ENCODE assay signal across 22 cellular contexts in genomic region chr1:221648201-221648600, GRCh38.
"Had no signal": no experiment of that assay in that cellular context is flagged by ENCODE, and none has a peak within 500 bp of the region (broad histone marks: within the 10 kb centered on the region; RNA-seq: fewer than 3 reads in every experiment).

No MANE protein-coding gene starts in this region.

- H3K27me3 ChIP-seq: colonic mucosa, esophagus muscularis mucosa, left lung, neural progenitor cell, sigmoid colon, testis, tibial artery had no signal

- H3K9ac ChIP-seq: neural progenitor cell had no signal

- H3K4me1 ChIP-seq: colonic mucosa, esophagus muscularis mucosa, left lung, neural progenitor cell, prostate gland, sigmoid colon, testis, tibial artery had no signal

- H3K9me3 ChIP-seq: colonic mucosa, esophagus muscularis mucosa, left lung, prostate gland, sigmoid colon, testis, tibial artery had no signal

- DNase-seq: colonic mucosa; effector CD8-positive, alpha-beta T cell; endodermal cell; head of caudate nucleus; kidney; left cardiac atrium; left lung; mesendoderm; midbrain; naive thymus-derived CD4-positive, alpha-beta T cell; right cardiac atrium; sigmoid colon; stimulated activated CD4-positive, alpha-beta T cell treated with anti-CD3 and anti-CD28 coated beads, Interleukin-2, amount 100 ng/mL, for 24 hours; stimulated activated CD4-positive, alpha-beta T cell treated with anti-CD3 and anti-CD28 coated beads, Interleukin-4, amount 100 ng/mL, for 24 hours; stimulated activated naive CD8-positive, alpha-beta T cell treated with anti-CD3 and anti-CD28 coated beads, Interleukin-15, Interleukin-2, amounts not matched to agents 100 U/mL and 50 U/mL, for 24 hours; substantia nigra; testis; tibial artery had no signal

- H2AFZ ChIP-seq: neural progenitor cell had no signal

- H3K36me3 ChIP-seq: colonic mucosa, esophagus muscularis mucosa, left lung, neural progenitor cell, prostate gland, sigmoid colon, tibial artery had no signal

- H3K4me3 ChIP-seq: colonic mucosa, esophagus muscularis mucosa, left lung, neural progenitor cell, prostate gland, sigmoid colon, testis, tibial artery had no signal

- H3K4me2 ChIP-seq: neural progenitor cell had no signal

- H3K27ac ChIP-seq: colonic mucosa, esophagus muscularis mucosa, left lung, neural progenitor cell, prostate gland, sigmoid colon, testis, tibial artery had no signal

- ATAC-seq: left cardiac atrium; left lung; naive thymus-derived CD4-positive, alpha-beta T cell; right cardiac atrium; stimulated activated memory B cell treated with anti-CD40 and anti-IgM and Interleukin-4, amounts not matched to agents 10 μg/mL and 1 μg/mL and 100 μg/mL, for 72 hours; stimulated activated naive CD8-positive, alpha-beta T cell treated with anti-CD3 and anti-CD28 coated beads, Interleukin-15, Interleukin-2, amounts not matched to agents 100 U/mL and 50 U/mL, for 24 hours had no signal
